21 cellular contexts compared by ENCODE assay signal in the genomic region with DNA sequence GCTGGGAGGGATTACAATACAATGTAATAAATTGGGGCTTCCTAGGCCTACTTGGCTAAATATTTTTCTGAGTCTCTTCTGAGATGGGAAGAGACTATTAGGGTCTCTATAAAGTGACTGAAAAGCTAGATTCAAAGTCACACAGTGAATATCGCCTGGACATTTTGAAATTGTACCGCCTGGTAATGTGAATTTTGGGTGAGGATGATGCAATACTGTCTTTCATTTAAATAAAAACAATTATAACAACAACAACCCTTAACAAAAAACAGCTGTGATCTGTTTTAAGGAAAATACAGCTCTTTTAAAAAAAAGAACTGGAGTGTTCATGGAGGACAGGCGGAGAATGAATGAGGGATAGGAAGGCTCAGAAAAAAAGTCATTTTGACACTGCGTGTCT.
"Had no signal": no experiment of that assay in that cellular context is flagged by ENCODE, and none has a peak within 500 bp of the region (broad histone marks: within the 10 kb centered on the region; RNA-seq: fewer than 3 reads in every experiment).

No MANE protein-coding gene starts in this region.

- H3K27ac ChIP-seq: foreskin keratinocyte, hepatocyte, left ventricle myocardium inferior, lower lobe of right lung, neural progenitor cell, parathyroid adenoma, prostate gland, testis, tibial nerve, upper lobe of right lung had no signal

- H3K79me2 ChIP-seq: hepatocyte, parathyroid adenoma had no signal

- DNase-seq: cortex of kidney; dorsolateral prefrontal cortex; effector CD8-positive, alpha-beta T cell; foreskin keratinocyte; head of caudate nucleus; kidney; left cardiac atrium; left ventricle myocardium inferior; lower lobe of right lung; retina; small intestine; stimulated activated CD4-positive, alpha-beta T cell treated with anti-CD3 and anti-CD28 coated beads, Interleukin-12 subunit alpha, Interleukin-12 subunit beta, amount 100 ng/mL, for 4 hours; stimulated activated naive CD4-positive, alpha-beta T cell; testis; upper lobe of right lung had no signal

- H3K4me3 ChIP-seq: dorsolateral prefrontal cortex, hepatocyte, left ventricle myocardium inferior, lower lobe of right lung, neural progenitor cell, prostate gland, testis, tibial nerve, upper lobe of right lung, vagina had no signal

- ATAC-seq: foreskin keratinocyte, left cardiac atrium, lower lobe of right lung, upper lobe of right lung had no signal

- H3K36me3 ChIP-seq: left ventricle myocardium inferior, lower lobe of right lung, neural progenitor cell, prostate gland, upper lobe of right lung, vagina had no signal

- H3K9me3 ChIP-seq: lower lobe of right lung, prostate gland, testis, tibial nerve, upper lobe of right lung, vagina had no signal

- H2AFZ ChIP-seq: hepatocyte, neural progenitor cell, parathyroid adenoma had no signal

- H3K9ac ChIP-seq: neural progenitor cell, parathyroid adenoma had no signal

- H3K4me1 ChIP-seq: lower lobe of right lung, neural progenitor cell, parathyroid adenoma, prostate gland, testis, tibial nerve, upper lobe of right lung, vagina had no signal

- H3K4me2 ChIP-seq: hepatocyte, neural progenitor cell had no signal

- H3K27me3 ChIP-seq: dorsolateral prefrontal cortex, foreskin keratinocyte, hepatocyte, neural progenitor cell, testis, tibial nerve, upper lobe of right lung, vagina had no signal
